Comparison of ENCODE assay signal across 16 cellular contexts in genomic region chr3:152638707-152639450, GRCh38.
A peak's percentile ranks its signal among the peaks of the same experiment; 100 is the strongest.
DNase-seq lines count a peak whose midpoint lies in the region; ATAC-seq and TF ChIP-seq lines count a peak whose summit lies in the region.
"Had no signal": no experiment of that assay in that cellular context is flagged by ENCODE, and none has a peak within 500 bp of the region (broad histone marks: within the 10 kb centered on the region; RNA-seq: fewer than 3 reads in every experiment).

No MANE protein-coding gene starts in this region.

- no peaks in the 10 kb centered on the region for H3K27me3 Mint-ChIP-seq in activated naive CD8-positive, alpha-beta T cell treated with anti-CD3 and anti-CD28 coated beads, Interleukin-2, amount 50 U/mL, for 24 hours

- TF ChIP-seq CTCF in astrocyte of the spinal cord (IDR thresholded peaks at IDR 0.05; ENCODE audit: low read depth, low read length) (no peak), heart left ventricle (IDR thresholded peaks at IDR 0.05) (no peak), osteoblast (IDR thresholded peaks at IDR 0.05; ENCODE audit: extremely low read depth, low read depth, low read length) (no peak)

- no peaks in the 10 kb centered on the region for H3K4me1 Mint-ChIP-seq in activated naive CD8-positive, alpha-beta T cell treated with anti-CD3 and anti-CD28 coated beads, Interleukin-2, amount 50 U/mL, for 24 hours
- H3K4me1 Mint-ChIP-seq: activated naive CD8-positive, alpha-beta T cell treated with anti-CD3 and anti-CD28 coated beads, Interleukin-2, amount 10 ng/mL, durations not matched to agents 7 days and 5 days; memory B cell; T-helper 17 cell had no signal

- no peak overlapping the region for H3K4me3 Mint-ChIP-seq in activated naive CD8-positive, alpha-beta T cell treated with anti-CD3 and anti-CD28 coated beads, Interleukin-2, amount 50 U/mL, for 24 hours
- H3K4me3 Mint-ChIP-seq: activated naive CD8-positive, alpha-beta T cell treated with anti-CD3 and anti-CD28 coated beads, Interleukin-2, amount 10 ng/mL, durations not matched to agents 7 days and 5 days; CD8-positive, alpha-beta T cell; memory B cell; T-helper 17 cell had no signal

- H4K20me1 ChIP-seq in osteoblast (ENCODE audit: insufficient read depth, low read length) = no peaks in the 10 kb centered on the region

- no peaks in the 10 kb centered on the region for H3K79me2 ChIP-seq in osteoblast (ENCODE audit: insufficient read depth, low read length)

- no peak overlapping the region for H3K27ac Mint-ChIP-seq in activated naive CD8-positive, alpha-beta T cell treated with anti-CD3 and anti-CD28 coated beads, Interleukin-2, amount 50 U/mL, for 24 hours
- H3K27ac Mint-ChIP-seq: activated naive CD8-positive, alpha-beta T cell treated with anti-CD3 and anti-CD28 coated beads, Interleukin-2, amount 10 ng/mL, durations not matched to agents 7 days and 5 days; CD8-positive, alpha-beta T cell; memory B cell; T-helper 17 cell had no signal

- TF ChIP-seq POLR2A in heart left ventricle (IDR thresholded peaks at IDR 0.05) = no peak

- intact Hi-C loops in heart left ventricle (cut with DNase I) = no loop called here

- DNase-seq in DMS 273 treated with DMSO at 0.1 percent for 48 hours (lab: John Stamatoyannopoulos, UW) (peak; percentile 5), astrocyte of the spinal cord (ENCODE audit: low read depth, low spot score) (peak; percentile 16), heart left ventricle (peak in 1 of 5 donors; percentile 28), pons (ENCODE audit: low spot score) (peak; percentile 29), osteoblast (ENCODE audit: insufficient read length, low spot score, missing footprints) (no peak), NCI-H2107 (lab: John Stamatoyannopoulos, UW) (no peak)
- DNase-seq in activated naive CD8-positive, alpha-beta T cell treated with anti-CD3 and anti-CD28 coated beads, Interleukin-2, amount 50 U/mL, for 24 hours = no peak
- DNase-seq: activated naive CD8-positive, alpha-beta T cell treated with anti-CD3 and anti-CD28 coated beads, Interleukin-2, amount 10 ng/mL, durations not matched to agents 7 days and 5 days; CD8-positive, alpha-beta T cell; NCI-H1048; NCI-H748 treated with DMSO at 0.1 percent for 48 hours; T-helper 17 cell had no signal

- no peaks in the 10 kb centered on the region for H3K27me3 ChIP-seq in heart left ventricle
- no peaks in the 10 kb centered on the region for H3K27me3 ChIP-seq in osteoblast (ENCODE audit: insufficient read depth, low read length)
- H3K27me3 ChIP-seq: esophagus muscularis mucosa had no signal

- no peaks in the 10 kb centered on the region for H3K9me3 Mint-ChIP-seq in activated naive CD8-positive, alpha-beta T cell treated with anti-CD3 and anti-CD28 coated beads, Interleukin-2, amount 50 U/mL, for 24 hours
- H3K9me3 Mint-ChIP-seq: activated naive CD8-positive, alpha-beta T cell treated with anti-CD3 and anti-CD28 coated beads, Interleukin-2, amount 10 ng/mL, durations not matched to agents 7 days and 5 days had no signal

- H3K4me2 ChIP-seq in osteoblast (ENCODE audit: insufficient read depth, low read length) = no peak overlapping the region

- 61 to 71% (median 69%) methylated on average over 8 of the region's 8 CpGs for WGBS in heart left ventricle, 4 donors

- H3K9me3 ChIP-seq in heart left ventricle (no peaks in the 10 kb centered on the region), osteoblast (ENCODE audit: low read depth, low read length) (no peaks in the 10 kb centered on the region)
- H3K9me3 ChIP-seq: esophagus muscularis mucosa had no signal

- H3K4me3 ChIP-seq in astrocyte of the spinal cord (ENCODE audit: low read depth, low read length) (no peak overlapping the region), heart left ventricle (no peak overlapping the region), osteoblast (ENCODE audit: insufficient read depth, low read length) (no peak overlapping the region)
- H3K4me3 ChIP-seq: esophagus muscularis mucosa, skin epidermis had no signal

- H3K4me1 ChIP-seq in heart left ventricle = peaks cover 0 to 13% (median 0%) of the 10 kb centered on the region in 12 donors
- no peaks in the 10 kb centered on the region for H3K4me1 ChIP-seq in osteoblast (ENCODE audit: insufficient read depth, low read length)
- H3K4me1 ChIP-seq: esophagus muscularis mucosa had no signal

- in situ Hi-C loops in astrocyte of the spinal cord (cut with HindIII; ENCODE audit: low sequenced_read_pairs) = no loop called here

- ATAC-seq in heart left ventricle = peak; percentile 51 to 91 (median 74)
- no peak for ATAC-seq in HG02623 (IDR thresholded peaks at IDR 0.05; ENCODE audit: unreplicated experiment)
- ATAC-seq in activated naive CD8-positive, alpha-beta T cell treated with anti-CD3 and anti-CD28 coated beads, Interleukin-2, amount 50 U/mL, for 24 hours = no peak
- ATAC-seq: CD8-positive, alpha-beta T cell; T-helper 17 cell had no signal

- peak overlapping the region in 7 of 12 donors; percentile 26 to 63 (median 59) for H3K27ac ChIP-seq in heart left ventricle
- no peak overlapping the region for H3K27ac ChIP-seq in osteoblast (ENCODE audit: low read depth, low read length)

- H2AFZ ChIP-seq in osteoblast (ENCODE audit: low read length) = no peak overlapping the region

- H3K36me3 Mint-ChIP-seq in activated naive CD8-positive, alpha-beta T cell treated with anti-CD3 and anti-CD28 coated beads, Interleukin-2, amount 50 U/mL, for 24 hours (ENCODE audit: low read depth) = no peaks in the 10 kb centered on the region
- H3K36me3 Mint-ChIP-seq: activated naive CD8-positive, alpha-beta T cell treated with anti-CD3 and anti-CD28 coated beads, Interleukin-2, amount 10 ng/mL, durations not matched to agents 7 days and 5 days; CD8-positive, alpha-beta T cell had no signal

- no peaks in the 10 kb centered on the region for H3K36me3 ChIP-seq in heart left ventricle
- H3K36me3 ChIP-seq in osteoblast (ENCODE audit: insufficient read depth, low read length) = no peaks in the 10 kb centered on the region
- H3K36me3 ChIP-seq: esophagus muscularis mucosa had no signal

Comparison
In these comparisons a context has a peak if more than half of its experiments do, and no peak if none do; other contexts are left out.
1. DNase-seq: peak in DMS 273 treated with DMSO at 0.1 percent for 48 hours (single experiment), astrocyte of the spinal cord (single experiment) and pons (single experiment); none in osteoblast (single experiment), activated naive CD8-positive, alpha-beta T cell treated with anti-CD3 and anti-CD28 coated beads, Interleukin-2, amount 50 U/mL, for 24 hours (single experiment) and NCI-H2107 (single experiment).
2. ATAC-seq: peak in heart left ventricle (4 of 4); none in HG02623 (single experiment) and activated naive CD8-positive, alpha-beta T cell treated with anti-CD3 and anti-CD28 coated beads, Interleukin-2, amount 50 U/mL, for 24 hours (single experiment).